Comparison of ENCODE assay signal across 8 cellular contexts in genomic region chr17:38825762-38826247, GRCh38. TPM values are rescaled to one million over a fixed set of nuclear protein-coding genes. Genes with fewer than 3 reads are reported as not detected.
A peak's percentile ranks its signal among the peaks of the same experiment; 100 is the strongest.
DNase-seq lines count a peak whose midpoint lies in the region; ATAC-seq and TF ChIP-seq lines count a peak whose summit lies in the region.

No MANE protein-coding gene starts in this region.

- peak overlapping the region; percentile 100 for H3K27ac Mint-ChIP-seq in CD8-positive, alpha-beta memory T cell

- peaks cover 7% of the 10 kb centered on the region for H3K36me3 ChIP-seq in CD8-positive, alpha-beta memory T cell (ENCODE audit: insufficient read depth, low read length)
- H3K36me3 ChIP-seq in ovary, result no peaks in the 10 kb centered on the region

- peak overlapping the region; percentile 85 to 100 (median 100) for H3K4me3 Mint-ChIP-seq in CD8-positive, alpha-beta memory T cell

- ATAC-seq in HG03432 (IDR thresholded peaks at IDR 0.05; ENCODE audit: unreplicated experiment) (no peak), GM19397 (IDR thresholded peaks at IDR 0.05; ENCODE audit: unreplicated experiment) (no peak)

- peaks cover 0 to 29% (median 6%) of the 10 kb centered on the region in 3 donors for H3K36me3 Mint-ChIP-seq in CD8-positive, alpha-beta memory T cell

- WGBS in ovary, 3 donors, result 82 to 86% (median 84%) methylated on average over 17 of the region's 17 CpGs

- no peak for TF ChIP-seq EP300 in ovary (IDR thresholded peaks at IDR 0.05)

- peaks cover 23 to 32% (median 31%) of the 10 kb centered on the region in 3 donors for H3K4me1 Mint-ChIP-seq in CD8-positive, alpha-beta memory T cell

- TF ChIP-seq CTCF in RWPE1 (conservative IDR thresholded peaks at IDR 0.05; ENCODE audit: low read depth) (no peak), ovary (IDR thresholded peaks at IDR 0.05) (no peak)

- peaks cover 0 to 4% (median 0%) of the 10 kb centered on the region in 5 donors for H3K9me3 Mint-ChIP-seq in CD8-positive, alpha-beta memory T cell

- DNase-seq in CD8-positive, alpha-beta memory T cell, result no peak
- no peak for DNase-seq in RWPE1 (ENCODE audit: low spot score)
- DNase-seq in epithelial cell of prostate (ENCODE audit: low read depth, low spot score), result no peak
- peak in 3 of 5 donors; percentile 29 to 41 (median 34) for DNase-seq in ovary
- no peak for DNase-seq in NCI-H1105 treated with DMSO at 0.1 percent for 48 hours (lab: John Stamatoyannopoulos, UW)
- no peak for DNase-seq in NCI-H446 (lab: John Stamatoyannopoulos, UW)

- CTCF ChIA-PET in CD8-positive, alpha-beta memory T cell (lab: Charles Lee), result interaction anchor here (0.7 to 1.7 kb wide), 6 partner anchors 15 to 349 kb away, joined by 3 to 5 read pairs (median 4); partner anchors contain the start of gene RPL23
- CTCF ChIA-PET in RWPE1 (lab: Yijun Ruan, JAX), result no interaction called here

- peaks cover 0 to 7% of the 10 kb centered on the region in 2 donors for H3K27me3 Mint-ChIP-seq in CD8-positive, alpha-beta memory T cell

- H3K27ac ChIP-seq in CD8-positive, alpha-beta memory T cell (ENCODE audit: low read depth, low read length), result peak overlapping the region; percentile 100
- H3K27ac ChIP-seq in RWPE1, result peak overlapping the region; percentile 91
- H3K27ac ChIP-seq in epithelial cell of prostate, result peak overlapping the region; percentile 88
- peak overlapping the region; percentile 88 to 93 for H3K27ac ChIP-seq in ovary

- TF ChIP-seq POLR2A in ovary (IDR thresholded peaks at IDR 0.05), result no peak

- POLR2A ChIA-PET in CD8-positive, alpha-beta memory T cell (lab: Charles Lee), result interaction anchor here (0.5 to 2.8 kb wide), 3 partner anchors 20 to 41 kb away, joined by 3 to 29 read pairs (median 4); partner anchors contain the start of gene RPL23
- POLR2A ChIA-PET in RWPE1 (lab: Yijun Ruan, JAX; ENCODE audit: low non-redundant PET), result interaction anchor here (0.9 to 1.1 kb wide), 2 partner anchors 56 to 75 kb away, joined by 3 to 7 read pairs; no protein-coding TSS in a partner anchor

- peaks cover 17% of the 10 kb centered on the region for H3K4me1 ChIP-seq in CD8-positive, alpha-beta memory T cell (ENCODE audit: insufficient read depth, low read length)
- H3K4me1 ChIP-seq in ovary (ENCODE audit: insufficient read depth), result peaks cover 2% of the 10 kb centered on the region

- intact Hi-C loops in ovary (cut with DNase I), result no loop called here

- no peaks in the 10 kb centered on the region for H3K27me3 ChIP-seq in CD8-positive, alpha-beta memory T cell (ENCODE audit: insufficient read depth, low read length, poor library complexity, severe bottlenecking)
- no peaks in the 10 kb centered on the region for H3K27me3 ChIP-seq in ovary

- peak overlapping the region; percentile 89 for H3K4me3 ChIP-seq in CD8-positive, alpha-beta memory T cell (ENCODE audit: low read length)
- H3K4me3 ChIP-seq in ovary, result peak overlapping the region; percentile 95

- H3K9me3 ChIP-seq in CD8-positive, alpha-beta memory T cell (ENCODE audit: low read length), result no peaks in the 10 kb centered on the region
- no peaks in the 10 kb centered on the region for H3K9me3 ChIP-seq in ovary

RNA-seq across cellular contexts. Expression of gene CWC25, which starts 0.7 kb away (rescaled TPM):
- 10 to 100 TPM; 31.3 to 31.7 TPM for total RNA-seq in CD8-positive, alpha-beta memory T cell
- 11.5 TPM for polyA plus RNA-seq in CD8-positive, alpha-beta memory T cell
- total RNA-seq in ovary, result 10 to 100 TPM; 16.4 to 21.6 (median 18.6) TPM
- polyA plus RNA-seq in ovary, result 10 to 100 TPM; 16.9 to 25.2 TPM

RNA-seq across cellular contexts. Expression of gene PIP4K2B, which starts 26.4 kb away (rescaled TPM):
- total RNA-seq in CD8-positive, alpha-beta memory T cell, result 10 to 100 TPM; 43.4 to 44.6 TPM
- polyA plus RNA-seq in CD8-positive, alpha-beta memory T cell, result 17.4 TPM
- 10 to 100 TPM; 32.1 to 74.9 (median 66.5) TPM for total RNA-seq in ovary
- 10 to 100 TPM; 41.4 to 95.3 TPM for polyA plus RNA-seq in ovary

RNA-seq across cellular contexts. Expression of gene RPL23, which starts 27.7 kb away (rescaled TPM):
- 1,000 to 10,000 TPM; 1,857 to 1,911 TPM for total RNA-seq in CD8-positive, alpha-beta memory T cell
- 1,010 TPM for polyA plus RNA-seq in CD8-positive, alpha-beta memory T cell
- 1,000 to 10,000 TPM; 2,982 to 5,219 (median 3,257) TPM for total RNA-seq in ovary
- polyA plus RNA-seq in ovary, result 1,000 to 10,000 TPM; 4,771 to 7,100 TPM

RNA-seq across cellular contexts. Expression of gene LASP1, which starts 44.1 kb away (rescaled TPM):
- 100 to 1,000 TPM; 128 to 135 TPM for total RNA-seq in CD8-positive, alpha-beta memory T cell
- polyA plus RNA-seq in CD8-positive, alpha-beta memory T cell, result 76.1 TPM
- 100 to 1,000 TPM in 2 of 7 donors, 10 to 100 TPM in 5; 40.9 to 125 (median 95.0) TPM for total RNA-seq in ovary
- 100 to 1,000 TPM in 1 of 2 donors, 10 to 100 TPM in 1; 57.2 to 138 TPM for polyA plus RNA-seq in ovary

Comparison
In these comparisons a context has a peak if more than half of its experiments do, and no peak if none do; other contexts are left out.
1. DNase-seq: peak in ovary (3 of 5); none in CD8-positive, alpha-beta memory T cell (0 of 5), RWPE1 (single experiment), epithelial cell of prostate (single experiment), NCI-H1105 treated with DMSO at 0.1 percent for 48 hours (single experiment) and NCI-H446 (0 of 2).
2. Peak in every context shown above with its lines, with median percentiles within 50 percentile points of each other: H3K27ac ChIP-seq.